12 cellular contexts compared by ENCODE assay signal in genomic region chr22:30204015-30204741, GRCh38. TPM values are rescaled to one million over a fixed set of nuclear protein-coding genes. Genes with fewer than 3 reads are reported as not detected.
A peak's percentile ranks its signal among the peaks of the same experiment; 100 is the strongest.
DNase-seq lines count a peak whose midpoint lies in the region; ATAC-seq, FAIRE-seq and TF ChIP-seq lines count a peak whose summit lies in the region.
"Had no signal": no experiment of that assay in that cellular context is flagged by ENCODE, and none has a peak within 500 bp of the region (broad histone marks: within the 10 kb centered on the region; RNA-seq: fewer than 3 reads in every experiment).

No MANE protein-coding gene starts in this region.

- H3K4me1 Mint-ChIP-seq in activated CD8-positive, alpha-beta T cell treated with anti-CD3 and anti-CD28 coated beads, Interleukin-2, amount 10 ng/mL, durations not matched to agents 7 days and 5 days (ENCODE audit: low read depth): peaks cover 56% of the 10 kb centered on the region
- peaks cover 9% of the 10 kb centered on the region for H3K4me1 Mint-ChIP-seq in activated CD8-positive, alpha-beta T cell treated with anti-CD3 and anti-CD28 coated beads for 36 hours (ENCODE audit: low read depth)
- H3K4me1 Mint-ChIP-seq in mesothelial cell of epicardium: peaks cover 67% of the 10 kb centered on the region

- intact Hi-C loops in activated CD8-positive, alpha-beta T cell treated with anti-CD3 and anti-CD28 coated beads for 36 hours (cut with micrococcal nuclease): no loop called here

- POLR2A ChIA-PET in activated CD8-positive, alpha-beta T cell treated with anti-CD3 and anti-CD28 coated beads, Interleukin-2, amount 10 ng/mL, durations not matched to agents 7 days and 5 days (lab: Charles Lee): interaction anchor here (0.7 to 0.9 kb wide), 2 partner anchors 10 to 26 kb away, joined by 4 to 5 read pairs; no protein-coding TSS in a partner anchor
- POLR2A ChIA-PET in activated CD8-positive, alpha-beta T cell treated with anti-CD3 and anti-CD28 coated beads for 36 hours (lab: Charles Lee): interaction anchor here (1.0 kb wide), 1 partner anchor 29 kb away, joined by 3 read pairs; no protein-coding TSS in a partner anchor

- TF ChIP-seq CTCF in activated CD8-positive, alpha-beta T cell treated with anti-CD3 and anti-CD28 coated beads for 36 hours (IDR thresholded peaks at IDR 0.05): no peak
- TF ChIP-seq CTCF in mesothelial cell of epicardium (IDR thresholded peaks at IDR 0.05; ENCODE audit: unreplicated experiment): no peak

- no peaks in the 10 kb centered on the region for H3K9me3 Mint-ChIP-seq in activated CD8-positive, alpha-beta T cell treated with anti-CD3 and anti-CD28 coated beads, Interleukin-2, amount 10 ng/mL, durations not matched to agents 7 days and 5 days (ENCODE audit: insufficient read depth)
- no peaks in the 10 kb centered on the region for H3K9me3 Mint-ChIP-seq in activated CD8-positive, alpha-beta T cell treated with anti-CD3 and anti-CD28 coated beads for 36 hours
- H3K9me3 Mint-ChIP-seq in mesothelial cell of epicardium: peaks cover 8% of the 10 kb centered on the region
- H3K9me3 Mint-ChIP-seq: effector memory CD8-positive, alpha-beta T cell had no signal

- H3K27me3 ChIP-seq in thymus (ENCODE audit: control insufficient read depth, insufficient read depth): no peaks in the 10 kb centered on the region
- H3K27me3 ChIP-seq: cardiac muscle cell had no signal

- peaks cover 10% of the 10 kb centered on the region for H3K36me3 Mint-ChIP-seq in activated CD8-positive, alpha-beta T cell treated with anti-CD3 and anti-CD28 coated beads, Interleukin-2, amount 10 ng/mL, durations not matched to agents 7 days and 5 days (ENCODE audit: low read depth)
- no peaks in the 10 kb centered on the region for H3K36me3 Mint-ChIP-seq in activated CD8-positive, alpha-beta T cell treated with anti-CD3 and anti-CD28 coated beads for 36 hours (ENCODE audit: low read depth)
- peaks cover 1% of the 10 kb centered on the region for H3K36me3 Mint-ChIP-seq in mesothelial cell of epicardium

- H3K4me3 Mint-ChIP-seq in activated CD8-positive, alpha-beta T cell treated with anti-CD3 and anti-CD28 coated beads, Interleukin-2, amount 10 ng/mL, durations not matched to agents 7 days and 5 days: no peak overlapping the region
- no peak overlapping the region for H3K4me3 Mint-ChIP-seq in activated CD8-positive, alpha-beta T cell treated with anti-CD3 and anti-CD28 coated beads for 36 hours
- no peak overlapping the region for H3K4me3 Mint-ChIP-seq in mesothelial cell of epicardium
- H3K4me3 Mint-ChIP-seq: effector memory CD8-positive, alpha-beta T cell had no signal

- no peaks in the 10 kb centered on the region for H3K27me3 Mint-ChIP-seq in activated CD8-positive, alpha-beta T cell treated with anti-CD3 and anti-CD28 coated beads, Interleukin-2, amount 10 ng/mL, durations not matched to agents 7 days and 5 days (ENCODE audit: low read depth)
- no peaks in the 10 kb centered on the region for H3K27me3 Mint-ChIP-seq in activated CD8-positive, alpha-beta T cell treated with anti-CD3 and anti-CD28 coated beads for 36 hours
- H3K27me3 Mint-ChIP-seq in mesothelial cell of epicardium (ENCODE audit: low read depth): no peaks in the 10 kb centered on the region
- H3K27me3 Mint-ChIP-seq: effector memory CD8-positive, alpha-beta T cell had no signal

- peak overlapping the region; percentile 43 for H3K27ac ChIP-seq in thymus (ENCODE audit: low read depth)
- H3K27ac ChIP-seq: cardiac muscle cell had no signal

- 91% methylated on average over 7 of the region's 7 CpGs for WGBS in thymus

- peak overlapping the region; percentile 30 for H3K27ac Mint-ChIP-seq in activated CD8-positive, alpha-beta T cell treated with anti-CD3 and anti-CD28 coated beads, Interleukin-2, amount 10 ng/mL, durations not matched to agents 7 days and 5 days
- H3K27ac Mint-ChIP-seq in activated CD8-positive, alpha-beta T cell treated with anti-CD3 and anti-CD28 coated beads for 36 hours: no peak overlapping the region
- H3K27ac Mint-ChIP-seq in mesothelial cell of epicardium: peak overlapping the region; percentile 99
- H3K27ac Mint-ChIP-seq: effector memory CD8-positive, alpha-beta T cell had no signal

- H3K4me3 ChIP-seq in thymus (ENCODE audit: low read length): no peak overlapping the region
- H3K4me3 ChIP-seq: cardiac muscle cell had no signal

- DNase-seq in activated CD8-positive, alpha-beta T cell treated with anti-CD3 and anti-CD28 coated beads, Interleukin-2, amount 10 ng/mL, durations not matched to agents 7 days and 5 days: no peak
- no peak for DNase-seq in activated CD8-positive, alpha-beta T cell treated with anti-CD3 and anti-CD28 coated beads for 36 hours
- DNase-seq in SW480 (ENCODE audit: low spot score): peak; percentile 77
- DNase-seq in mesothelial cell of epicardium (ENCODE audit: low spot score in 2 of 2, unreplicated experiment in 2 of 2): no peak
- DNase-seq in HTR-8/SVneo (ENCODE audit: insufficient read length, low spot score): no peak
- DNase-seq: effector memory CD8-positive, alpha-beta T cell; stimulated activated naive CD4-positive, alpha-beta T cell had no signal

- H3K4me1 ChIP-seq in thymus (ENCODE audit: control insufficient read depth, insufficient read depth, low read length): no peaks in the 10 kb centered on the region

- no peaks in the 10 kb centered on the region for H3K9me3 ChIP-seq in thymus (ENCODE audit: control insufficient read depth)

- no peaks in the 10 kb centered on the region for H3K36me3 ChIP-seq in thymus (ENCODE audit: control insufficient read depth, insufficient read depth)
- H3K36me3 ChIP-seq: cardiac muscle cell had no signal

- FAIRE-seq in HTR-8/SVneo (lab: Jason Lieb, UNC): no peak
- FAIRE-seq: islet of Langerhans had no signal

- CTCF ChIA-PET in activated CD8-positive, alpha-beta T cell treated with anti-CD3 and anti-CD28 coated beads, Interleukin-2, amount 10 ng/mL, durations not matched to agents 7 days and 5 days (lab: Charles Lee): interaction anchor here (0.6 to 1.2 kb wide), 4 partner anchors 11 to 1072 kb away, joined by 3 to 4 read pairs (median 3); no protein-coding TSS in a partner anchor
- CTCF ChIA-PET in activated CD8-positive, alpha-beta T cell treated with anti-CD3 and anti-CD28 coated beads for 36 hours (lab: Charles Lee): interaction anchor here (1.2 to 1.5 kb wide), 3 partner anchors 15 to 26 kb away, joined by 3 read pairs; no protein-coding TSS in a partner anchor

- no peak for ATAC-seq in activated CD8-positive, alpha-beta T cell treated with anti-CD3 and anti-CD28 coated beads, Interleukin-2, amount 10 ng/mL, durations not matched to agents 7 days and 5 days
- ATAC-seq in activated CD8-positive, alpha-beta T cell treated with anti-CD3 and anti-CD28 coated beads for 36 hours: no peak
- ATAC-seq in GM18867 (IDR thresholded peaks at IDR 0.05; ENCODE audit: unreplicated experiment): no peak
- no peak for ATAC-seq in GM18502 (IDR thresholded peaks at IDR 0.05; ENCODE audit: poor library complexity, unreplicated experiment)
- ATAC-seq: effector memory CD8-positive, alpha-beta T cell had no signal

RNA-seq across cellular contexts. Expression of gene LIF, which starts 42.4 kb away (rescaled TPM):
- 100 to 1,000 TPM; 532 to 569 TPM for total RNA-seq in activated CD8-positive, alpha-beta T cell treated with anti-CD3 and anti-CD28 coated beads, Interleukin-2, amount 10 ng/mL, durations not matched to agents 7 days and 5 days
- 100 to 1,000 TPM; 160 to 161 TPM for total RNA-seq in activated CD8-positive, alpha-beta T cell treated with anti-CD3 and anti-CD28 coated beads for 36 hours
- total RNA-seq in mesothelial cell of epicardium: 15.4 to 16.9 TPM (median 15.8 TPM) in 3 replicates
- polyA plus RNA-seq in thymus: 0.21 TPM
